In the genomic region with DNA sequence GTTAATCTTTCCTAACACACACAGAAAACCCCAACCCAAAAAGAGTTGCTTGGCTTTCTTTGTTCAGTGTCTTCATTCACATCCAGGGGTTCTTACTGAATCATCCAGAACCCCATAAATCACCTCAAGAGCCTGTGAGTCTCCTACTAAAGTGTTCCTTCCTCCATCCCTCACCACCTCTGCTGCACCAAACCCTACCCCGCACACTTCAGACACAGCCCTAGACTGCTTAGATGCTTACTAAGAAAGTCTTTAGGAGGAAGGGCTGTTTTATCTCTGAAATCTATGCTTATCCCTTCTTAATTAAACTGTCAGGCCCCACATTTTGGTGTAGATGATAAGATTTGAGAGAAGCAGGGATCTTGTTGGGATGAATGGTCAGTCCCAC, we compare ENCODE assay signal across 1 cellular context.
TF ChIP-seq lines count a peak whose summit lies in the region.

No MANE protein-coding gene starts in this region.

TF ChIP-seq in H1, 55 proteins besides CTCF, POLR2A, EP300 and RAD21 (continued from another document):
- TF ChIP-seq, protein P1, sequence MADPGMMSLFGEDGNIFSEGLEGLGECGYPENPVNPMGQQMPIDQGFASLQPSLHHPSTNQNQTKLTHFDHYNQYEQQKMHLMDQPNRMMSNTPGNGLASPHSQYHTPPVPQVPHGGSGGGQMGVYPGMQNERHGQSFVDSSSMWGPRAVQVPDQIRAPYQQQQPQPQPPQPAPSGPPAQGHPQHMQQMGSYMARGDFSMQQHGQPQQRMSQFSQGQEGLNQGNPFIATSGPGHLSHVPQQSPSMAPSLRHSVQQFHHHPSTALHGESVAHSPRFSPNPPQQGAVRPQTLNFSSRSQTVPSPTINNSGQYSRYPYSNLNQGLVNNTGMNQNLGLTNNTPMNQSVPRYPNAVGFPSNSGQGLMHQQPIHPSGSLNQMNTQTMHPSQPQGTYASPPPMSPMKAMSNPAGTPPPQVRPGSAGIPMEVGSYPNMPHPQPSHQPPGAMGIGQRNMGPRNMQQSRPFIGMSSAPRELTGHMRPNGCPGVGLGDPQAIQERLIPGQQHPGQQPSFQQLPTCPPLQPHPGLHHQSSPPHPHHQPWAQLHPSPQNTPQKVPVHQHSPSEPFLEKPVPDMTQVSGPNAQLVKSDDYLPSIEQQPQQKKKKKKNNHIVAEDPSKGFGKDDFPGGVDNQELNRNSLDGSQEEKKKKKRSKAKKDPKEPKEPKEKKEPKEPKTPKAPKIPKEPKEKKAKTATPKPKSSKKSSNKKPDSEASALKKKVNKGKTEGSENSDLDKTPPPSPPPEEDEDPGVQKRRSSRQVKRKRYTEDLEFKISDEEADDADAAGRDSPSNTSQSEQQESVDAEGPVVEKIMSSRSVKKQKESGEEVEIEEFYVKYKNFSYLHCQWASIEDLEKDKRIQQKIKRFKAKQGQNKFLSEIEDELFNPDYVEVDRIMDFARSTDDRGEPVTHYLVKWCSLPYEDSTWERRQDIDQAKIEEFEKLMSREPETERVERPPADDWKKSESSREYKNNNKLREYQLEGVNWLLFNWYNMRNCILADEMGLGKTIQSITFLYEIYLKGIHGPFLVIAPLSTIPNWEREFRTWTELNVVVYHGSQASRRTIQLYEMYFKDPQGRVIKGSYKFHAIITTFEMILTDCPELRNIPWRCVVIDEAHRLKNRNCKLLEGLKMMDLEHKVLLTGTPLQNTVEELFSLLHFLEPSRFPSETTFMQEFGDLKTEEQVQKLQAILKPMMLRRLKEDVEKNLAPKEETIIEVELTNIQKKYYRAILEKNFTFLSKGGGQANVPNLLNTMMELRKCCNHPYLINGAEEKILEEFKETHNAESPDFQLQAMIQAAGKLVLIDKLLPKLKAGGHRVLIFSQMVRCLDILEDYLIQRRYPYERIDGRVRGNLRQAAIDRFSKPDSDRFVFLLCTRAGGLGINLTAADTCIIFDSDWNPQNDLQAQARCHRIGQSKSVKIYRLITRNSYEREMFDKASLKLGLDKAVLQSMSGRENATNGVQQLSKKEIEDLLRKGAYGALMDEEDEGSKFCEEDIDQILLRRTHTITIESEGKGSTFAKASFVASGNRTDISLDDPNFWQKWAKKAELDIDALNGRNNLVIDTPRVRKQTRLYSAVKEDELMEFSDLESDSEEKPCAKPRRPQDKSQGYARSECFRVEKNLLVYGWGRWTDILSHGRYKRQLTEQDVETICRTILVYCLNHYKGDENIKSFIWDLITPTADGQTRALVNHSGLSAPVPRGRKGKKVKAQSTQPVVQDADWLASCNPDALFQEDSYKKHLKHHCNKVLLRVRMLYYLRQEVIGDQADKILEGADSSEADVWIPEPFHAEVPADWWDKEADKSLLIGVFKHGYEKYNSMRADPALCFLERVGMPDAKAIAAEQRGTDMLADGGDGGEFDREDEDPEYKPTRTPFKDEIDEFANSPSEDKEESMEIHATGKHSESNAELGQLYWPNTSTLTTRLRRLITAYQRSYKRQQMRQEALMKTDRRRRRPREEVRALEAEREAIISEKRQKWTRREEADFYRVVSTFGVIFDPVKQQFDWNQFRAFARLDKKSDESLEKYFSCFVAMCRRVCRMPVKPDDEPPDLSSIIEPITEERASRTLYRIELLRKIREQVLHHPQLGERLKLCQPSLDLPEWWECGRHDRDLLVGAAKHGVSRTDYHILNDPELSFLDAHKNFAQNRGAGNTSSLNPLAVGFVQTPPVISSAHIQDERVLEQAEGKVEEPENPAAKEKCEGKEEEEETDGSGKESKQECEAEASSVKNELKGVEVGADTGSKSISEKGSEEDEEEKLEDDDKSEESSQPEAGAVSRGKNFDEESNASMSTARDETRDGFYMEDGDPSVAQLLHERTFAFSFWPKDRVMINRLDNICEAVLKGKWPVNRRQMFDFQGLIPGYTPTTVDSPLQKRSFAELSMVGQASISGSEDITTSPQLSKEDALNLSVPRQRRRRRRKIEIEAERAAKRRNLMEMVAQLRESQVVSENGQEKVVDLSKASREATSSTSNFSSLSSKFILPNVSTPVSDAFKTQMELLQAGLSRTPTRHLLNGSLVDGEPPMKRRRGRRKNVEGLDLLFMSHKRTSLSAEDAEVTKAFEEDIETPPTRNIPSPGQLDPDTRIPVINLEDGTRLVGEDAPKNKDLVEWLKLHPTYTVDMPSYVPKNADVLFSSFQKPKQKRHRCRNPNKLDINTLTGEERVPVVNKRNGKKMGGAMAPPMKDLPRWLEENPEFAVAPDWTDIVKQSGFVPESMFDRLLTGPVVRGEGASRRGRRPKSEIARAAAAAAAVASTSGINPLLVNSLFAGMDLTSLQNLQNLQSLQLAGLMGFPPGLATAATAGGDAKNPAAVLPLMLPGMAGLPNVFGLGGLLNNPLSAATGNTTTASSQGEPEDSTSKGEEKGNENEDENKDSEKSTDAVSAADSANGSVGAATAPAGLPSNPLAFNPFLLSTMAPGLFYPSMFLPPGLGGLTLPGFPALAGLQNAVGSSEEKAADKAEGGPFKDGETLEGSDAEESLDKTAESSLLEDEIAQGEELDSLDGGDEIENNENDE (IDR thresholded peaks at IDR 0.05; ENCODE audit: insufficient replicate concordance, low read length), result no peak
- no peak for TF ChIP-seq SP2 (IDR thresholded peaks at IDR 0.05; ENCODE audit: low read length)
- TF ChIP-seq NRF1 (IDR thresholded peaks at IDR 0.05; ENCODE audit: low read depth, low read length), result no peak
- no peak for TF ChIP-seq CBX5 (IDR thresholded peaks at IDR 0.05; ENCODE audit: low read depth, low read length)
